Comparison of ENCODE assay signal across 7 cellular contexts in genomic region chr1:117607471-117607870, GRCh38. TPM values are rescaled to one million over a fixed set of nuclear protein-coding genes. Genes with fewer than 3 reads are reported as not detected.
DNase-seq lines count a peak whose midpoint lies in the region; ATAC-seq and TF ChIP-seq lines count a peak whose summit lies in the region.

No MANE protein-coding gene starts in this region.

- peaks cover 12% of the 10 kb centered on the region for H3K4me1 ChIP-seq in hepatocyte (ENCODE audit: insufficient read depth)

- H3K9me2 ChIP-seq in hepatocyte (replicated peaks; ENCODE audit: insufficient read depth) = no peaks in the 10 kb centered on the region

- H3K27me3 ChIP-seq in MG63 (no peaks in the 10 kb centered on the region), hepatocyte (no peaks in the 10 kb centered on the region)

- H4K20me1 ChIP-seq in hepatocyte (ENCODE audit: insufficient read depth, poor library complexity, severe bottlenecking) = no peaks in the 10 kb centered on the region

- peak overlapping the region; percentile 86 for H2AFZ ChIP-seq in hepatocyte

- DNase-seq in MG63 (peak; percentile 62), hepatocyte (ENCODE audit: low spot score) (no peak), NCI-H128 (lab: John Stamatoyannopoulos, UW; ENCODE audit: unreplicated experiment) (no peak), germinal center (ENCODE audit: low spot score) (no peak)
- peak; percentile 38 to 49 for DNase-seq in activated CD4-positive, alpha-beta T cell treated with anti-CD3 and anti-CD28 coated beads, Interleukin-2, amount 50 U/mL, for 48 hours
- peak; percentile 13 for DNase-seq in stimulated activated CD8-positive, alpha-beta memory T cell treated with anti-CD3 and anti-CD28 coated beads, Interleukin-15, amount 100 ng/mL, for 1 hour (ENCODE audit: low read depth)

- H3K4me2 ChIP-seq in hepatocyte = peak overlapping the region; percentile 95

- WGBS in hepatocyte (ENCODE audit: low lambda C conversion rate, missing lambda C conversion rate) = 23% methylated on average over 6 of the region's 6 CpGs

- peaks cover 33% of the 10 kb centered on the region for H3K79me2 ChIP-seq in hepatocyte

- H3K27ac ChIP-seq in hepatocyte = peak overlapping the region; percentile 64

- H3K36me3 ChIP-seq in MG63 (no peaks in the 10 kb centered on the region), hepatocyte (replicated peaks; ENCODE audit: insufficient read depth, low read depth) (no peaks in the 10 kb centered on the region)

- H3K4me3 ChIP-seq in MG63 (peak overlapping the region; percentile 58), hepatocyte (peak overlapping the region; percentile 90)

- no peak for ATAC-seq in GM21360 (IDR thresholded peaks at IDR 0.05; ENCODE audit: unreplicated experiment)

- TF ChIP-seq CTCF in hepatocyte (IDR thresholded peaks at IDR 0.05; ENCODE audit: poor library complexity) = no peak

- H3K9me3 ChIP-seq in MG63 = no peaks in the 10 kb centered on the region
- H3K9me3 ChIP-seq in hepatocyte (ENCODE audit: low read depth) = no peaks in the 10 kb centered on the region

RNA-seq across cellular contexts. Expression of gene TENT5C, which starts 1.6 kb away (rescaled TPM):
- total RNA-seq in MG63 (2014; rRNA removed; shearing (Covaris generic); ENCODE audit: low replicate concordance) = 6.2 and 6.4 TPM in 2 replicates
- 4.1 and 5.5 TPM in 2 replicates for total RNA-seq in hepatocyte
- 2.4 and 2.5 TPM in 2 replicates for polyA plus RNA-seq in hepatocyte

Comparison
In these comparisons a context has a peak if more than half of its experiments do, and no peak if none do; other contexts are left out.
1. DNase-seq: peak in MG63 (single experiment), activated CD4-positive, alpha-beta T cell treated with anti-CD3 and anti-CD28 coated beads, Interleukin-2, amount 50 U/mL, for 48 hours (2 of 2) and stimulated activated CD8-positive, alpha-beta memory T cell treated with anti-CD3 and anti-CD28 coated beads, Interleukin-15, amount 100 ng/mL, for 1 hour (single experiment); none in hepatocyte (single experiment), NCI-H128 (single experiment) and germinal center (single experiment).